In genomic region chr5:66475731-66476130, GRCh38 we compare ENCODE assay signal across 1 cellular context.
TF ChIP-seq lines count a peak whose summit lies in the region.

No MANE protein-coding gene starts in this region.

TF ChIP-seq in WTC11, 78 proteins besides CTCF, POLR2A, EP300 and RAD21 (continued from another document):
- TF ChIP-seq AFF4 (CRISPR knock-in tag; IDR thresholded peaks at IDR 0.05; ENCODE audit: borderline replicate concordance) (no peak), PRDM15 (CRISPR knock-in tag; IDR thresholded peaks at IDR 0.05) (no peak), ZNF396 (CRISPR knock-in tag; IDR thresholded peaks at IDR 0.05; ENCODE audit: borderline replicate concordance) (no peak)
